In genomic region chr12:7102582-7102981, GRCh38 we compare ENCODE assay signal across 18 cellular contexts. TPM values are rescaled to one million over a fixed set of nuclear protein-coding genes. Genes with fewer than 3 reads are reported as not detected.
DNase-seq lines count a peak whose midpoint lies in the region; ATAC-seq and TF ChIP-seq lines count a peak whose summit lies in the region.
"Had no signal": no experiment of that assay in that cellular context is flagged by ENCODE, and none has a peak within 500 bp of the region (broad histone marks: within the 10 kb centered on the region; RNA-seq: fewer than 3 reads in every experiment).

No MANE protein-coding gene starts in this region.

- no peak overlapping the region for H3K4me2 ChIP-seq in GM23338

- H3K9me2 ChIP-seq in GM23338 (ENCODE audit: insufficient read depth), result no peaks in the 10 kb centered on the region

- H3K36me3 Mint-ChIP-seq in activated naive CD8-positive, alpha-beta T cell treated with anti-CD3 and anti-CD28 coated beads for 36 hours, result peaks cover 23% of the 10 kb centered on the region
- peaks cover 28% of the 10 kb centered on the region for H3K36me3 Mint-ChIP-seq in endothelial cell (ENCODE audit: low read depth, unreplicated experiment)
- H3K36me3 Mint-ChIP-seq in GM23338 (ENCODE audit: low read depth), result peaks cover 33% of the 10 kb centered on the region

- H3K36me3 ChIP-seq in GM23338 (ENCODE audit: insufficient read depth), result no peaks in the 10 kb centered on the region
- H3K36me3 ChIP-seq: SJCRH30 had no signal

- ATAC-seq in stimulated activated naive CD8-positive, alpha-beta T cell treated with anti-CD3 and anti-CD28 coated beads, Interleukin-15, amount 100 ng/mL, for 72 hours, result no peak
- no peak for ATAC-seq in stimulated activated naive CD8-positive, alpha-beta T cell treated with anti-CD3 and anti-CD28 coated beads, Interleukin-15, Interleukin-2, amounts not matched to agents 100 U/mL and 50 U/mL, for 24 hours
- ATAC-seq in GM23338, result no peak
- ATAC-seq: HCT116, K562, PC-3 had no signal

- no peaks in the 10 kb centered on the region for H3K27me3 Mint-ChIP-seq in stimulated activated naive CD8-positive, alpha-beta T cell treated with anti-CD3 and anti-CD28 coated beads, Interleukin-15, amount 100 ng/mL, for 72 hours
- H3K27me3 Mint-ChIP-seq in activated naive CD8-positive, alpha-beta T cell treated with anti-CD3 and anti-CD28 coated beads for 36 hours, result no peaks in the 10 kb centered on the region
- H3K27me3 Mint-ChIP-seq in endothelial cell (ENCODE audit: unreplicated experiment) (peaks cover 1% of the 10 kb centered on the region), GM23338 (ENCODE audit: insufficient read depth, low read depth, poor library complexity) (peaks cover 3% of the 10 kb centered on the region)

- no peak overlapping the region for H3K27ac ChIP-seq in GM23338 (ENCODE audit: low read depth)
- H3K27ac ChIP-seq: SJCRH30 had no signal

- H3K27ac Mint-ChIP-seq in stimulated activated naive CD8-positive, alpha-beta T cell treated with anti-CD3 and anti-CD28 coated beads, Interleukin-15, amount 100 ng/mL, for 72 hours, result peak overlapping the region; percentile 29 to 85
- peak overlapping the region; percentile 12 for H3K27ac Mint-ChIP-seq in activated naive CD8-positive, alpha-beta T cell treated with anti-CD3 and anti-CD28 coated beads for 36 hours
- no peak overlapping the region for H3K27ac Mint-ChIP-seq in endothelial cell (ENCODE audit: unreplicated experiment)
- H3K27ac Mint-ChIP-seq in GM23338, result no peak overlapping the region

- H4K20me1 ChIP-seq in GM23338 (replicated peaks; ENCODE audit: insufficient read depth), result no peaks in the 10 kb centered on the region; the same call in none of the 2 replicates

- H3K4me1 ChIP-seq in GM23338 (ENCODE audit: insufficient read depth), result peaks cover 2% of the 10 kb centered on the region; the same call in 1 of the 2 replicates

- no peak overlapping the region for H3K4me3 Mint-ChIP-seq in stimulated activated naive CD8-positive, alpha-beta T cell treated with anti-CD3 and anti-CD28 coated beads, Interleukin-15, amount 100 ng/mL, for 72 hours
- no peak overlapping the region for H3K4me3 Mint-ChIP-seq in activated naive CD8-positive, alpha-beta T cell treated with anti-CD3 and anti-CD28 coated beads for 36 hours
- no peak overlapping the region for H3K4me3 Mint-ChIP-seq in endothelial cell (ENCODE audit: unreplicated experiment)
- H3K4me3 Mint-ChIP-seq in GM23338, result no peak overlapping the region; the same call in 2 of the 3 replicates

- peaks cover 14% of the 10 kb centered on the region; the same call in 1 of the 2 replicates for H3K79me2 ChIP-seq in GM23338 (replicated peaks; ENCODE audit: insufficient read depth)

- H3K4me1 Mint-ChIP-seq in stimulated activated naive CD8-positive, alpha-beta T cell treated with anti-CD3 and anti-CD28 coated beads, Interleukin-15, amount 100 ng/mL, for 72 hours, result peaks cover 31% of the 10 kb centered on the region
- H3K4me1 Mint-ChIP-seq in activated naive CD8-positive, alpha-beta T cell treated with anti-CD3 and anti-CD28 coated beads for 36 hours, result peaks cover 12% of the 10 kb centered on the region
- H3K4me1 Mint-ChIP-seq in endothelial cell (ENCODE audit: unreplicated experiment) (peaks cover 10% of the 10 kb centered on the region), GM23338 (peaks cover 6% of the 10 kb centered on the region; the same call in 2 of the 3 replicates)

- H2AFZ ChIP-seq in GM23338, result no peak overlapping the region

- H3F3A ChIP-seq in GM23338 (replicated peaks; ENCODE audit: low read depth), result no peaks in the 10 kb centered on the region

- H3K27me3 ChIP-seq in GM23338 (ENCODE audit: insufficient read depth), result no peaks in the 10 kb centered on the region
- H3K27me3 ChIP-seq: SJCRH30 had no signal

- no peak overlapping the region for H3K4me3 ChIP-seq in GM23338
- H3K4me3 ChIP-seq: K562, SJCRH30 had no signal

- H3K9me3 Mint-ChIP-seq in stimulated activated naive CD8-positive, alpha-beta T cell treated with anti-CD3 and anti-CD28 coated beads, Interleukin-15, amount 100 ng/mL, for 72 hours, result peaks cover 13 to 16% of the 10 kb centered on the region in 2 donors
- peaks cover 16% of the 10 kb centered on the region for H3K9me3 Mint-ChIP-seq in activated naive CD8-positive, alpha-beta T cell treated with anti-CD3 and anti-CD28 coated beads for 36 hours
- H3K9me3 Mint-ChIP-seq in endothelial cell (ENCODE audit: unreplicated experiment) (no peaks in the 10 kb centered on the region), GM23338 (peaks cover 13% of the 10 kb centered on the region; the same call in 2 of the 3 replicates)

- DNase-seq in stimulated activated naive CD8-positive, alpha-beta T cell treated with anti-CD3 and anti-CD28 coated beads, Interleukin-15, amount 100 ng/mL, for 72 hours, result no peak
- no peak for DNase-seq in stimulated activated naive CD8-positive, alpha-beta T cell treated with anti-CD3 and anti-CD28 coated beads, Interleukin-15, Interleukin-2, amounts not matched to agents 100 U/mL and 50 U/mL, for 24 hours
- no peak for DNase-seq in activated naive CD8-positive, alpha-beta T cell treated with anti-CD3 and anti-CD28 coated beads for 36 hours
- DNase-seq in mesenteric fat pad (ENCODE audit: low spot score) (peak; percentile 28), endothelial cell (ENCODE audit: low spot score) (no peak), GOT3 (lab: John Stamatoyannopoulos, UW) (no peak), GM23338 (ENCODE audit: low spot score) (no peak)
- no peak for DNase-seq in stimulated activated CD4-positive, alpha-beta T cell treated with anti-CD3 and anti-CD28 coated beads, Interleukin-1b, Interleukin-23, amount 100 ng/mL, for 48 hours
- DNase-seq: NCI-H1048, NCI-H1436 treated with DMSO at 0.1 percent for 48 hours, NCI-H2029 treated with DMSO at 0.1 percent for 48 hours, NCI-H510A, NCI-H774, PC-3, SJCRH30 had no signal

- TF ChIP-seq CTCF in endothelial cell (IDR thresholded peaks at IDR 0.05; ENCODE audit: unreplicated experiment), result no peak
- TF ChIP-seq CTCF in GM23338 (conservative IDR thresholded peaks at IDR 0.05; ENCODE audit: low read depth in 2 of 2), result no peak

TF ChIP-seq in GM23338, 12 proteins besides CTCF, POLR2A, EP300 and RAD21 (continues in another document):
- TF ChIP-seq, protein P1, sequence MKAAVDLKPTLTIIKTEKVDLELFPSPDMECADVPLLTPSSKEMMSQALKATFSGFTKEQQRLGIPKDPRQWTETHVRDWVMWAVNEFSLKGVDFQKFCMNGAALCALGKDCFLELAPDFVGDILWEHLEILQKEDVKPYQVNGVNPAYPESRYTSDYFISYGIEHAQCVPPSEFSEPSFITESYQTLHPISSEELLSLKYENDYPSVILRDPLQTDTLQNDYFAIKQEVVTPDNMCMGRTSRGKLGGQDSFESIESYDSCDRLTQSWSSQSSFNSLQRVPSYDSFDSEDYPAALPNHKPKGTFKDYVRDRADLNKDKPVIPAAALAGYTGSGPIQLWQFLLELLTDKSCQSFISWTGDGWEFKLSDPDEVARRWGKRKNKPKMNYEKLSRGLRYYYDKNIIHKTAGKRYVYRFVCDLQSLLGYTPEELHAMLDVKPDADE (IDR thresholded peaks at IDR 0.05), result no peak
- TF ChIP-seq STAT1 (IDR thresholded peaks at IDR 0.05; ENCODE audit: unreplicated experiment), result no peak

RNA-seq across cellular contexts. Expression of gene C1RL, which starts 6.4 kb away (rescaled TPM):
- 10 to 100 TPM in 1 of 2 experiments, 1 to 10 TPM in 1; 8.6 to 10.1 TPM for total RNA-seq in activated naive CD8-positive, alpha-beta T cell treated with anti-CD3 and anti-CD28 coated beads for 36 hours
- total RNA-seq in mesenteric fat pad, result 68.8 TPM
- 62.3 TPM for total RNA-seq in endothelial cell (ENCODE audit: unreplicated experiment)
- total RNA-seq in GM23338 (2014; rRNA removed; shearing (Covaris generic)), result 8.8 and 10.0 TPM in 2 replicates
- 7.3 and 9.1 TPM in 2 replicates for polyA plus RNA-seq in GM23338 (2016; fragmentation: Nextera tagmentation; extraction: Ambion mirVana)

RNA-seq across cellular contexts. Expression of gene C1R, which starts 10.3 kb away (rescaled TPM):
- 1 to 10 TPM; 1.6 to 2.5 TPM for total RNA-seq in activated naive CD8-positive, alpha-beta T cell treated with anti-CD3 and anti-CD28 coated beads for 36 hours
- 789 TPM for total RNA-seq in mesenteric fat pad
- 1.4 TPM for total RNA-seq in endothelial cell (ENCODE audit: unreplicated experiment)
- 6.1 and 8.8 TPM in 2 replicates for total RNA-seq in GM23338 (2014; rRNA removed; shearing (Covaris generic))
- 5.9 and 6.4 TPM in 2 replicates for polyA plus RNA-seq in GM23338 (2016; fragmentation: Nextera tagmentation; extraction: Ambion mirVana)

RNA-seq across cellular contexts. Expression of gene RBP5, which starts 26.1 kb away (rescaled TPM):
- not detected for total RNA-seq in activated naive CD8-positive, alpha-beta T cell treated with anti-CD3 and anti-CD28 coated beads for 36 hours
- total RNA-seq in mesenteric fat pad (1.1 TPM), endothelial cell (ENCODE audit: unreplicated experiment) (1.0 TPM)
- total RNA-seq in GM23338 (2014; rRNA removed; shearing (Covaris generic)), result 3.0 TPM in 1 of 2 replicates, not detected in the other
- polyA plus RNA-seq in GM23338 (2016; fragmentation: Nextera tagmentation; extraction: Ambion mirVana), result 0.73 and 1.2 TPM in 2 replicates
- total RNA-seq: M059J, PC-3, SJCRH30 had no signal

RNA-seq across cellular contexts. Expression of gene CLSTN3, which starts 27.6 kb away (rescaled TPM):
- 10 to 100 TPM; 16.5 to 17.2 TPM for total RNA-seq in activated naive CD8-positive, alpha-beta T cell treated with anti-CD3 and anti-CD28 coated beads for 36 hours
- total RNA-seq in mesenteric fat pad (15.4 TPM), endothelial cell (ENCODE audit: unreplicated experiment) (134 TPM)
- total RNA-seq in GM23338 (2014; rRNA removed; shearing (Covaris generic)), result 27.9 and 46.9 TPM in 2 replicates
- polyA plus RNA-seq in GM23338 (2016; fragmentation: Nextera tagmentation; extraction: Ambion mirVana), result 5.0 and 5.8 TPM in 2 replicates

RNA-seq across cellular contexts. Expression of gene C1S, which starts 42.1 kb away (rescaled TPM):
- total RNA-seq in activated naive CD8-positive, alpha-beta T cell treated with anti-CD3 and anti-CD28 coated beads for 36 hours, result under 1 TPM; 0.47 to 0.66 TPM
- total RNA-seq in mesenteric fat pad, result 593 TPM
- total RNA-seq in endothelial cell (ENCODE audit: unreplicated experiment), result 5.8 TPM
- total RNA-seq in GM23338 (2014; rRNA removed; shearing (Covaris generic)), result 5.0 and 9.7 TPM in 2 replicates
- 4.9 and 5.1 TPM in 2 replicates for polyA plus RNA-seq in GM23338 (2016; fragmentation: Nextera tagmentation; extraction: Ambion mirVana)

Comparison
In these comparisons a context has a peak if more than half of its experiments do, and no peak if none do; other contexts are left out.
1. H3K27ac Mint-ChIP-seq: peak in stimulated activated naive CD8-positive, alpha-beta T cell treated with anti-CD3 and anti-CD28 coated beads, Interleukin-15, amount 100 ng/mL, for 72 hours (2 of 2) and activated naive CD8-positive, alpha-beta T cell treated with anti-CD3 and anti-CD28 coated beads for 36 hours (single experiment); none in endothelial cell (single experiment) and GM23338 (single experiment).
2. RNA of gene C1R, which starts 10.3 kb away (total RNA-seq): 789 TPM in mesenteric fat pad (single experiment); 6.1 to 8.8 TPM in GM23338, 1.6 to 2.5 TPM in activated naive CD8-positive, alpha-beta T cell treated with anti-CD3 and anti-CD28 coated beads for 36 hours and 1.4 TPM in endothelial cell (single experiment); every median in the first group is over 10 times any median in the second.